Comparison of ENCODE assay signal across 1 cellular context in genomic region chr2:115568643-115569042, GRCh38.
A peak's percentile ranks its signal among the peaks of the same experiment; 100 is the strongest.
TF ChIP-seq lines count a peak whose summit lies in the region.

No MANE protein-coding gene starts in this region.

TF ChIP-seq in K562, 482 proteins besides CTCF, POLR2A, EP300 and RAD21 (continued from another document):
- no peak for TF ChIP-seq HINFP (tag; conservative IDR thresholded peaks at IDR 0.05; ENCODE audit: low read depth)
- no peak for TF ChIP-seq NR2C1 (IDR thresholded peaks at IDR 0.05)
- no peak for TF ChIP-seq NR2C1 (tag; IDR thresholded peaks at IDR 0.05)
- no peak for TF ChIP-seq RBFOX2 (IDR thresholded peaks at IDR 0.05; ENCODE audit: low read depth, low read length)
- TF ChIP-seq CREB3 (tag; conservative IDR thresholded peaks at IDR 0.05; ENCODE audit: low read depth), result no peak
- no peak for TF ChIP-seq HDAC1 (IDR thresholded peaks at IDR 0.05)
- TF ChIP-seq ZNF609 (CRISPR knock-in tag; IDR thresholded peaks at IDR 0.05; ENCODE audit: borderline replicate concordance), result no peak
- TF ChIP-seq ZNF316 (IDR thresholded peaks at IDR 0.05), result peak; percentile 81
- no peak for TF ChIP-seq RBM14 (IDR thresholded peaks at IDR 0.05; ENCODE audit: borderline replicate concordance, insufficient read depth, low read depth, low read length)
- peak; percentile 91 for TF ChIP-seq MAFK (IDR thresholded peaks at IDR 0.05; ENCODE audit: low read length)
- TF ChIP-seq GATAD2B (IDR thresholded peaks at IDR 0.05; ENCODE audit: borderline replicate concordance), result no peak
- TF ChIP-seq SETDB1 (IDR thresholded peaks at IDR 0.05; ENCODE audit: low read length), result no peak
- TF ChIP-seq MECOM (CRISPR knock-in tag; IDR thresholded peaks at IDR 0.05), result no peak
- peak; percentile 88 for TF ChIP-seq MAFF (IDR thresholded peaks at IDR 0.05; ENCODE audit: low read length)
- TF ChIP-seq C11orf30 (IDR thresholded peaks at IDR 0.05; ENCODE audit: low read depth), result peak; percentile 74; the same call in 1 of the 2 replicates
